28 cellular contexts compared by ENCODE assay signal in genomic region chr12:70307868-70308267, GRCh38.
"Had no signal": no experiment of that assay in that cellular context is flagged by ENCODE, and none has a peak within 500 bp of the region (broad histone marks: within the 10 kb centered on the region; RNA-seq: fewer than 3 reads in every experiment).

No MANE protein-coding gene starts in this region.

- H3K27ac ChIP-seq: adrenal gland, breast epithelium, KMS-11 had no signal

- H3K36me3 ChIP-seq: adrenal gland, breast epithelium had no signal

- H3K9me3 ChIP-seq: adrenal gland, breast epithelium, MG63 had no signal

- H3K4me3 ChIP-seq: adrenal gland, breast epithelium, MG63 had no signal

- ATAC-seq: activated T-cell treated with anti-CD3 and anti-CD28 coated beads, Interleukin-2, amount 50 U/mL, for 72 hours had no signal

- H3K4me2 ChIP-seq: KMS-11 had no signal

- FAIRE-seq: TTC549 had no signal

- H3K27ac Mint-ChIP-seq: activated B cell treated with CpG ODN at 0.5 μM for 24 hours; activated CD4-positive, alpha-beta T cell treated with anti-CD3 and anti-CD28 coated beads, Interleukin-2, amount 10 ng/mL, durations not matched to agents 24 days and 14 days; activated naive CD8-positive, alpha-beta T cell treated with anti-CD3 and anti-CD28 coated beads, Interleukin-2, amount 10 ng/mL, durations not matched to agents 7 days and 5 days had no signal

- H3K4me3 Mint-ChIP-seq: activated B cell treated with CpG ODN at 0.5 μM for 24 hours; activated CD4-positive, alpha-beta T cell treated with anti-CD3 and anti-CD28 coated beads, Interleukin-2, amount 10 ng/mL, durations not matched to agents 24 days and 14 days; activated naive CD8-positive, alpha-beta T cell treated with anti-CD3 and anti-CD28 coated beads, Interleukin-2, amount 10 ng/mL, durations not matched to agents 7 days and 5 days; activated T-cell treated with anti-CD3 and anti-CD28 coated beads, Interleukin-2, amount 50 U/mL, for 72 hours had no signal

- H3K9ac ChIP-seq: KMS-11 had no signal

- H3K27me3 ChIP-seq: adrenal gland, breast epithelium, MG63 had no signal

- H3K27me3 Mint-ChIP-seq: activated B cell treated with CpG ODN at 0.5 μM for 24 hours; activated CD4-positive, alpha-beta T cell treated with anti-CD3 and anti-CD28 coated beads, Interleukin-2, amount 10 ng/mL, durations not matched to agents 24 days and 14 days; activated naive CD8-positive, alpha-beta T cell treated with anti-CD3 and anti-CD28 coated beads, Interleukin-2, amount 10 ng/mL, durations not matched to agents 7 days and 5 days had no signal

- DNase-seq: activated B cell treated with CpG ODN at 0.5 μM for 24 hours; activated CD4-positive, alpha-beta T cell treated with anti-CD3 and anti-CD28 coated beads for 1 hour; activated CD4-positive, alpha-beta T cell treated with anti-CD3 and anti-CD28 coated beads, Interleukin-2, amount 10 ng/mL, durations not matched to agents 24 days and 14 days; activated CD4-positive, alpha-beta T cell treated with anti-CD3 and anti-CD28 coated beads, Interleukin-2, amount 50 U/mL, for 48 hours; activated CD8-positive, alpha-beta memory T cell treated with anti-CD3 and anti-CD28 coated beads for 24 hours; activated naive CD4-positive, alpha-beta T cell treated with anti-CD3 and anti-CD28 coated beads, Interleukin-2, amount 50 U/mL, for 16 hours; activated naive CD8-positive, alpha-beta T cell treated with anti-CD3 and anti-CD28 coated beads, Interleukin-2, amount 10 ng/mL, durations not matched to agents 7 days and 5 days; activated T-cell treated with anti-CD3 and anti-CD28 coated beads, Interleukin-2, amount 50 U/mL, for 72 hours; adrenal gland; anterior cingulate cortex; central memory CD4-positive, alpha-beta T cell; MG63; MV-4-11; NCI-H1092 treated with DMSO at 0.1 percent for 48 hours; NCI-H1417 treated with DMSO at 0.1 percent for 48 hours; NCI-H1694; NCI-H2029; NCI-H2107; NCI-H345; NCI-H510A; NCI-H526 treated with DMSO at 0.1 percent for 48 hours; NCI-H82; SIG-M5; T-helper 2 cell; T1000 had no signal

- H3K4me1 ChIP-seq: adrenal gland, breast epithelium had no signal

- H3K9me3 Mint-ChIP-seq: activated B cell treated with CpG ODN at 0.5 μM for 24 hours had no signal
